ENCODE assay signal across 9 cellular contexts in the genomic region with DNA sequence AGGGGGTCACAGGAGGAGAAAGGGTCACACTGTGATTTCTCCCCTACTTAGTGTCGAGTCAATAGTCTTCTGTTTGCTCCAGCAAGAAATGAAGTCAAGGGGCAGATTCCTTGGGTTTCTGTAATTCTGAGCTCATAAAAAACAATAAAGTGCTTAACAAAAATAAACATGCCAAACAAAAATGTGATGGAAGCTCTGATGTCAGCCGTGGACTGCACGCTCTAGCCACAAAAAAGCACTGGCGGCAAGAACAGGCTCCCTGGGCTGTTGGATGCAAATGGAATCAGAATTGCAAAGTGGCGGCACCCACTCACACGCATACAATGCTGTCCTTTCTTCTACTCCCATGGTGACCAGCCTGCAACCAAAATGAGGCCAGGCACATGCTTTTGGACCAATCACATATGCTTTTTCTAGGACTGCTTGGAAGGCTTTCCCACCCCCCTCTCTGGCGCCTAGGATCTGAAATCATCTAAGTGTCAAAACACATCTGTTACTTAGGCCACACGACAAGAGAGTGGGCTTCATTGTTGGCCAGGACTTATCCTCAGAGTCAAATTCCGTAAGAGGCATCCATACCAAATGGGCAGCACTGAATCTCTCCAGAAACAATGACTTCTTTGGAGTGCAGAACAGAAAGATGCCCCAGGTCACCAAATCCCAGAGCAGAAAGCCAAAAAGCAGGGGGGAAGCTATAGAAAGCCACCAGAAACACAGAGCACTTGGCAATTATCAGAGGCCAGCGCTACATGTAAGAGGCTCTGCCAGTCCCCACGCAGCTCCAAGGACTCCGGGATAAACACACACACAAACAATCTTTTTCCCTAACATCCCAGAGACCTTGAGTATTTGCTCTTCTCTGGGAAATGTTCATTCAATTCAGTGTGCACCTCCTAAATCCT. TPM values are rescaled to one million over a fixed set of nuclear protein-coding genes. Genes with fewer than 3 reads are reported as not detected.
DNase-seq lines count a peak whose midpoint lies in the region; ATAC-seq and TF ChIP-seq lines count a peak whose summit lies in the region.
"Had no signal": no experiment of that assay in that cellular context is flagged by ENCODE, and none has a peak within 500 bp of the region (broad histone marks: within the 10 kb centered on the region; RNA-seq: fewer than 3 reads in every experiment).

No MANE protein-coding gene starts in this region.

- no peak for TF ChIP-seq EP300 in ovary (IDR thresholded peaks at IDR 0.05)

- H3K4me3 ChIP-seq in choroid plexus epithelial cell (ENCODE audit: low read depth, low read length) (no peak overlapping the region), ovary (no peak overlapping the region)

- ATAC-seq in GM18870 (IDR thresholded peaks at IDR 0.05; ENCODE audit: unreplicated experiment), result no peak
- ATAC-seq in GM19455 (IDR thresholded peaks at IDR 0.05; ENCODE audit: unreplicated experiment), result no peak
- ATAC-seq: activated CD8-positive, alpha-beta T cell treated with anti-CD3 and anti-CD28 coated beads, Interleukin-2, amount 10 ng/mL, durations not matched to agents 7 days and 5 days had no signal

- intact Hi-C loops in ovary (cut with DNase I), result no loop called here

- H3K27me3 ChIP-seq in layer of hippocampus (ENCODE audit: control insufficient read depth, insufficient read depth, low read length) (no peaks in the 10 kb centered on the region), ovary (no peaks in the 10 kb centered on the region)

- H3K27ac ChIP-seq in layer of hippocampus (ENCODE audit: low read depth, low read length) (peak overlapping the region; percentile 90), substantia nigra (ENCODE audit: low read depth, low read length, poor library complexity, severe bottlenecking) (peak overlapping the region; percentile 94), ovary (no peak overlapping the region)

- no peak for TF ChIP-seq POLR2A in ovary (IDR thresholded peaks at IDR 0.05)

- 40 to 44% (median 41%) methylated on average over 12 of the region's 12 CpGs for WGBS in ovary, 3 donors

- DNase-seq in HEK293T (ENCODE audit: extremely low spot score), result no peak
- peak; percentile 83 for DNase-seq in choroid plexus epithelial cell (ENCODE audit: low read depth)
- DNase-seq in substantia nigra (lab: John Stamatoyannopoulos, UW), result peak in 47 of 49 donors; percentile 45 to 91 (median 77)
- no peak for DNase-seq in ovary
- DNase-seq in ecto neural progenitor cell (ENCODE audit: low spot score), result no peak
- DNase-seq: activated CD8-positive, alpha-beta T cell treated with anti-CD3 and anti-CD28 coated beads, Interleukin-2, amount 10 ng/mL, durations not matched to agents 7 days and 5 days had no signal

- H3K9me3 ChIP-seq in ovary, result no peaks in the 10 kb centered on the region

- POLR2A ChIA-PET in HEK293T (lab: Yijun Ruan, JAX), result interaction anchor here (1.7 to 1.8 kb wide), 2 partner anchors 8 to 10 kb away, joined by 8 to 14 read pairs; partner anchors contain the start of gene C1orf198

- H3K4me1 ChIP-seq in ovary (ENCODE audit: insufficient read depth), result peaks cover 45% of the 10 kb centered on the region

- H3K36me3 ChIP-seq in ovary, result no peaks in the 10 kb centered on the region

- CTCF ChIA-PET in HEK293T (lab: Yijun Ruan, JAX), result interaction anchor here (0.5 to 0.8 kb wide), 2 partner anchors 15 to 451 kb away, joined by 3 read pairs; no protein-coding TSS in a partner anchor

- no peak for TF ChIP-seq CTCF in choroid plexus epithelial cell (conservative IDR thresholded peaks at IDR 0.05; ENCODE audit: low read depth, low read length)
- TF ChIP-seq CTCF in ovary (IDR thresholded peaks at IDR 0.05), result no peak

TF ChIP-seq in HEK293T, 16 proteins besides CTCF, POLR2A, EP300 and RAD21:
- TF ChIP-seq BHLHE40 (IDR thresholded peaks at IDR 0.05; ENCODE audit: borderline replicate concordance), result no peak
- no peak for TF ChIP-seq LEF1 (IDR thresholded peaks at IDR 0.05; ENCODE audit: borderline replicate concordance)
- peak; percentile 48; the same call in 1 of the 2 replicates for TF ChIP-seq L3MBTL2 (conservative IDR thresholded peaks at IDR 0.05)
- TF ChIP-seq ARNT (IDR thresholded peaks at IDR 0.05), result peak; percentile 95
- TF ChIP-seq FOXK2 (IDR thresholded peaks at IDR 0.05), result no peak
- no peak for TF ChIP-seq SUZ12 (IDR thresholded peaks at IDR 0.05)

RNA-seq across cellular contexts. Expression of gene C1orf198, which starts 9.2 kb away (rescaled TPM):
- 10 to 100 TPM; 36.7 to 60.8 (median 43.4) TPM for total RNA-seq in ovary
- 10 to 100 TPM; 34.0 to 58.3 TPM for polyA plus RNA-seq in ovary

Comparison
In these comparisons a context has a peak if more than half of its experiments do, and no peak if none do; other contexts are left out.
1. DNase-seq: peak in choroid plexus epithelial cell (single experiment) and substantia nigra (47 of 49); none in HEK293T (single experiment), ovary (0 of 5) and ecto neural progenitor cell (single experiment).
2. H3K27ac ChIP-seq: peak in layer of hippocampus (single experiment) and substantia nigra (single experiment); none in ovary (0 of 2).